Comparison of ENCODE assay signal across 15 cellular contexts in genomic region chr7:2662273-2663120, GRCh38.
"Had no signal": no experiment of that assay in that cellular context is flagged by ENCODE, and none has a peak within 500 bp of the region (broad histone marks: within the 10 kb centered on the region; RNA-seq: fewer than 3 reads in every experiment).

No MANE protein-coding gene starts in this region.

- FAIRE-seq: endometrium had no signal

- DNase-seq: activated CD4-positive, alpha-beta T cell treated with anti-CD3 and anti-CD28 coated beads for 48 hours; activated CD8-positive, alpha-beta memory T cell treated with anti-CD3 and anti-CD28 coated beads for 24 hours; activated naive CD4-positive, alpha-beta T cell treated with anti-CD3 and anti-CD28 coated beads, Interleukin-2, amount 10 ng/mL, durations not matched to agents 7 days and 5 days; esophagus squamous epithelium; foreskin fibroblast; immature natural killer cell; mesendoderm; nephron progenitor cell; T-helper 1 cell; transverse colon had no signal

- H3K27ac ChIP-seq: SK-N-MC, transverse colon had no signal

- H3K36me3 ChIP-seq: transverse colon had no signal

- H3K9me3 ChIP-seq: esophagus squamous epithelium, transverse colon had no signal

- H3K27me3 ChIP-seq: transverse colon had no signal

- ATAC-seq: activated T-helper 17 cell treated with anti-CD3 and anti-CD28 coated beads, Interleukin-2, amount 50 U/mL, for 72 hours; stimulated activated effector memory CD8-positive, alpha-beta T cell treated with anti-CD3 and anti-CD28 coated beads, Interleukin-12 subunit alpha, Interleukin-12 subunit beta, amount 100 ng/mL, for 72 hours had no signal

- H3K4me2 ChIP-seq: smooth muscle cell had no signal

- H3K4me3 ChIP-seq: esophagus squamous epithelium, SK-N-MC, smooth muscle cell, transverse colon had no signal
